In the genomic region with DNA sequence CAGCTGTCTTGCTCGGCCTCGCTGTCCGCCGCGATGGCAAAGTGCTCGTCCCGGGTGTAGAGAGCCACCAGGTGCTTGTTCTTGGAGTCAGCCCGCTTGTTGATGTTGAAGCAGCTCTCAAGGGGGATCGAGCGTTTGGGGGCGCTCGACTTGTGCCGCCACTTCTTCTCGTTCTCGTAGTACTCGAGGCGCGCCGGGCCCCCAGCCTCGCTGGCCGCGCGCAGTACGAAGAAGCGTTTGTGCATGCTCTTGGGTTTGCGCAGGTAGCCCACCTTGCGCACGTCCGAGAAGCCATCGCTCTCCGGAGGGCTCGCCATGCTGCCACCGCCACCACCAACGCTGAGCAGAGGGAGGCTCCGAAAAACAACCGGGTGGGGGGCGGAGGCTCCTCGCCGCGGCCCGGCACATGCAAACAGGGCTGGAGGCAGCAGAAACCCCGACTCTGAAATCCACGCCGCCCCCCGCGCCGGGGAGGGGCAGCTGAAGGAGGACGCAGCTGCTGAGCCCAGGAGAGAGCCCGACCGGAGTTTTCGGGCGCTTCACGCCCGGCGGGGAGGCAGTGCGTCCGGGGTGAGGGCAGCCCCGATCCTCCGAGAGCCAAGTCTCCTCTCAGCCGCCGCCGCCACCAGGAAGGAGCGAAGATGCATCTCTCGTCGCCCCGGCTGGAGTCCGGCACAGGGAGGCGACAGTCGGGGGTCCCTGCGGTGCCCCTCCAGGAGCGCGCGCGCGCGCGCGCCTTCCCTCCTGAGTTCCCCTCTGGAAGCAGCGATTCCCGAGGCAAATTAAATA, we compare ENCODE assay signal across 8 cellular contexts. TPM values are rescaled to one million over a fixed set of nuclear protein-coding genes. Genes with fewer than 3 reads are reported as not detected.
DNase-seq lines count a peak whose midpoint lies in the region; ATAC-seq lines count a peak whose summit lies in the region.

No MANE protein-coding gene starts in this region.

- H3K27me3 Mint-ChIP-seq in activated CD4-positive, alpha-beta T cell treated with anti-CD3 and anti-CD28 coated beads for 36 hours = peaks cover 4% of the 10 kb centered on the region

- H3K36me3 Mint-ChIP-seq in activated CD4-positive, alpha-beta T cell treated with anti-CD3 and anti-CD28 coated beads for 36 hours (ENCODE audit: low read depth) = peaks cover 4% of the 10 kb centered on the region

- DNase-seq in activated CD4-positive, alpha-beta T cell treated with anti-CD3 and anti-CD28 coated beads for 36 hours = peak; percentile 67
- DNase-seq in activated CD4-positive, alpha-beta T cell treated with anti-CD3 and anti-CD28 coated beads for 1 hour = no peak
- DNase-seq in T-helper 9 cell (peak; percentile 20), cerebellum (ENCODE audit: low spot score) (peak; percentile 66), left lobe of liver (ENCODE audit: low spot score) (peak; percentile 63), SK-N-DZ (ENCODE audit: low spot score) (no peak)
- peak; percentile 38 to 46 for DNase-seq in stimulated activated CD4-positive, alpha-beta T cell treated with anti-CD3 and anti-CD28 coated beads, Interleukin-4, amount 100 ng/mL, for 4 hours

- peak overlapping the region; percentile 75 for H3K4me3 Mint-ChIP-seq in activated CD4-positive, alpha-beta T cell treated with anti-CD3 and anti-CD28 coated beads for 36 hours

- peak; percentile 14 for ATAC-seq in activated CD4-positive, alpha-beta T cell treated with anti-CD3 and anti-CD28 coated beads for 36 hours
- ATAC-seq in HG03159 (IDR thresholded peaks at IDR 0.05; ENCODE audit: unreplicated experiment) (peak; percentile 24), left lobe of liver (peak; percentile 0)

- H3K4me1 Mint-ChIP-seq in activated CD4-positive, alpha-beta T cell treated with anti-CD3 and anti-CD28 coated beads for 36 hours = peaks cover 31% of the 10 kb centered on the region

- intact Hi-C loops in activated CD4-positive, alpha-beta T cell treated with anti-CD3 and anti-CD28 coated beads for 36 hours (cut with DNase I, micrococcal nuclease) = loop anchor here (1.0 to 10.0 kb wide), 6 partner anchors 7 to 1874 kb away; partner anchors contain the start of gene MFF (in 1 of the 2)

- CTCF ChIA-PET in activated CD4-positive, alpha-beta T cell treated with anti-CD3 and anti-CD28 coated beads for 36 hours (lab: Charles Lee) = interaction anchor here (0.6 to 6.4 kb wide), 5 partner anchors 9 to 768 kb away, joined by 3 to 52 read pairs (median 4); no protein-coding TSS in a partner anchor

- H3K27ac Mint-ChIP-seq in activated CD4-positive, alpha-beta T cell treated with anti-CD3 and anti-CD28 coated beads for 36 hours = peak overlapping the region; percentile 69

- POLR2A ChIA-PET in activated CD4-positive, alpha-beta T cell treated with anti-CD3 and anti-CD28 coated beads for 36 hours (lab: Charles Lee) = interaction anchor here (0.7 to 2.4 kb wide), 2 partner anchors 36 to 75 kb away, joined by 4 to 12 read pairs; partner anchors contain the start of gene RHBDD1

- H3K9me3 Mint-ChIP-seq in activated CD4-positive, alpha-beta T cell treated with anti-CD3 and anti-CD28 coated beads for 36 hours (ENCODE audit: low read depth) = no peaks in the 10 kb centered on the region

RNA-seq across cellular contexts. Expression of gene IRS1, which starts 1.0 kb away (rescaled TPM):
- total RNA-seq in activated CD4-positive, alpha-beta T cell treated with anti-CD3 and anti-CD28 coated beads for 36 hours = 1 to 10 TPM; 2.6 to 3.3 TPM
- total RNA-seq in cerebellum (12.2 TPM), left lobe of liver (25.3 TPM)
- polyA plus RNA-seq in SK-N-DZ (2014; cell fraction: cytosol; rRNA removed) = 2.2 and 2.5 TPM in 2 replicates
- polyA plus RNA-seq in SK-N-DZ (2014; cell fraction: nucleus; rRNA removed) = 0.96 and 1.3 TPM in 2 replicates

RNA-seq across cellular contexts. Expression of gene RHBDD1, which starts 37.2 kb away (rescaled TPM):
- 10 to 100 TPM; 38.1 to 49.0 TPM for total RNA-seq in activated CD4-positive, alpha-beta T cell treated with anti-CD3 and anti-CD28 coated beads for 36 hours
- 70.5 TPM for total RNA-seq in cerebellum
- 21.3 TPM for total RNA-seq in left lobe of liver
- polyA plus RNA-seq in SK-N-DZ (2014; cell fraction: cytosol; rRNA removed) = 3.7 and 6.0 TPM in 2 replicates
- polyA plus RNA-seq in SK-N-DZ (2014; cell fraction: nucleus; rRNA removed) = 2.3 and 8.2 TPM in 2 replicates

Comparison
In these comparisons a context has a peak if more than half of its experiments do, and no peak if none do; other contexts are left out.
1. DNase-seq: peak in activated CD4-positive, alpha-beta T cell treated with anti-CD3 and anti-CD28 coated beads for 36 hours (single experiment), T-helper 9 cell (single experiment), cerebellum (single experiment), left lobe of liver (single experiment) and stimulated activated CD4-positive, alpha-beta T cell treated with anti-CD3 and anti-CD28 coated beads, Interleukin-4, amount 100 ng/mL, for 4 hours (2 of 2); none in activated CD4-positive, alpha-beta T cell treated with anti-CD3 and anti-CD28 coated beads for 1 hour (single experiment) and SK-N-DZ (single experiment).
2. Peak in every context shown above with its lines, with median percentiles within 50 percentile points of each other: ATAC-seq.